In the genomic region with DNA sequence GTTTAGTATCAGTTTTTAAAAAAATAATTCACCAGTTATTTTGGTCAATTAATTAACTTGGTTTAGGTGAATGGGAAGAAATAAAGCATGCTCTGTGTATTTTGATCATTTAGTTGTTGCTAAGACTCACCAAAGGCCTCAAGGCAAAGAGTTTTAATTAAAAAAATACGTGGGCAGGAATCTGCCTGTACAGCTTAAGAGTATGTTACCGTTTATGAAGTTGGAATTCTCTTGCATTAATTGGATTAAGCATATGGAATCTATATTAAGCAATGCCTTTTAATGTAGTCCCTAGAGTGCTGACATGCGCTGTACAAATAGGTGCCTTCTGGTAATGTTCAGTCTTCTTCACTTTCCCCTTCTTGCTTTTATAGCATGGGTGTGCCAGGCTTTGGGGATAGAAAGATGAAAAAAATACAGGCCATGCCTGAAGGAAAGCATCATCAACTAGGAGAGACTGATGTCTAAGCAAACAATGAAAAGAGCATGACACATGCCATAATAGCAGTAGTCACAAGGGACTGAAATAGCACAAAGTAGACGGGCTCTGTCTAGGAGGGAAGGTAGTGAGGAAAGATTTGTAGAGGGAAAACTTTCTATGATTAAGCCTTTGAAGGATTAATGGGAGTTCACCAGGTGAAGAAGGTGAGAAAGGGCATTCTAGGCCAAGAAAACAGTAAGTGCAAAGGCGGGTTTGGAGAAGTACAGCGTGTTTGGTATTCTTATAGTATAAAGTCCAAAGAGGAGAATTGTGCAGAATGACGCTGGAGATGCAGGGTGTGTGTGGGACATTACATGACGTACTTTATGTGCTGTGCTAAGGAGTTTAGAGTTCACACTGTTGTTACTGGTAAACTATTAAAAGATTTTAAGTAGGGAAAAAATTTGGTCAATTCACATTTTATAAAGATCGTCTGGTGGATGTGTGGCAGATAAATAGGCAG, we compare ENCODE assay signal across 18 cellular contexts.
"Had no signal": no experiment of that assay in that cellular context is flagged by ENCODE, and none has a peak within 500 bp of the region (broad histone marks: within the 10 kb centered on the region; RNA-seq: fewer than 3 reads in every experiment).

No MANE protein-coding gene starts in this region.

- H3K27ac Mint-ChIP-seq: activated CD8-positive, alpha-beta T cell treated with anti-CD3 and anti-CD28 coated beads, Interleukin-2, amount 10 ng/mL, durations not matched to agents 7 days and 5 days; activated naive CD4-positive, alpha-beta T cell treated with anti-CD3 and anti-CD28 coated beads for 36 hours; activated T-helper 1 cell treated with anti-CD3 and anti-CD28 coated beads, Interleukin-12 subunit alpha, Interleukin-12 subunit beta, Interleukin-2, Interleukin-4 antibody, amounts not matched to agents 30 ng/mL and 10 ng/mL and 1 ng/mL, durations not matched to agents 14 hours and 24 hours and 36 hours; memory B cell; stimulated activated memory B cell treated with anti-CD40 and anti-IgM and Interleukin-4, amounts not matched to agents 10 μg/mL and 1 μg/mL and 100 μg/mL, for 72 hours; T-cell had no signal

- H3K4me1 ChIP-seq: colonic mucosa, tibial artery, vagina had no signal

- H3K36me3 Mint-ChIP-seq: memory B cell; stimulated activated memory B cell treated with anti-CD40 and anti-IgM and Interleukin-4, amounts not matched to agents 10 μg/mL and 1 μg/mL and 100 μg/mL, for 72 hours; T-cell had no signal

- H3K27ac ChIP-seq: colonic mucosa, neutrophil, spleen, tibial artery, vagina, VCaP had no signal

- H3K36me3 ChIP-seq: colonic mucosa, neutrophil, spleen, tibial artery, vagina had no signal

- H3K27me3 ChIP-seq: colonic mucosa, spleen, tibial artery, vagina had no signal

- H3K4me1 Mint-ChIP-seq: T-cell had no signal

- H3K9me3 ChIP-seq: colonic mucosa, neutrophil, tibial artery, vagina had no signal

- ATAC-seq: activated CD8-positive, alpha-beta T cell treated with anti-CD3 and anti-CD28 coated beads, Interleukin-2, amount 10 ng/mL, durations not matched to agents 7 days and 5 days; left cardiac atrium; right cardiac atrium; stimulated activated memory B cell treated with anti-CD40 and anti-IgM and Interleukin-4, amounts not matched to agents 10 μg/mL and 1 μg/mL and 100 μg/mL, for 72 hours; T-cell had no signal

- H3K4me3 Mint-ChIP-seq: activated CD8-positive, alpha-beta T cell treated with anti-CD3 and anti-CD28 coated beads, Interleukin-2, amount 10 ng/mL, durations not matched to agents 7 days and 5 days; activated naive CD4-positive, alpha-beta T cell treated with anti-CD3 and anti-CD28 coated beads for 36 hours; activated T-helper 1 cell treated with anti-CD3 and anti-CD28 coated beads, Interleukin-12 subunit alpha, Interleukin-12 subunit beta, Interleukin-2, Interleukin-4 antibody, amounts not matched to agents 30 ng/mL and 10 ng/mL and 1 ng/mL, durations not matched to agents 14 hours and 24 hours and 36 hours; memory B cell; stimulated activated memory B cell treated with anti-CD40 and anti-IgM and Interleukin-4, amounts not matched to agents 10 μg/mL and 1 μg/mL and 100 μg/mL, for 72 hours; T-cell had no signal

- DNase-seq: activated CD8-positive, alpha-beta T cell treated with anti-CD3 and anti-CD28 coated beads, Interleukin-2, amount 10 ng/mL, durations not matched to agents 7 days and 5 days; activated naive CD4-positive, alpha-beta T cell treated with anti-CD3 and anti-CD28 coated beads for 36 hours; caudate nucleus; colonic mucosa; left cardiac atrium; posterior cingulate gyrus; right cardiac atrium; spleen; stimulated activated CD4-positive, alpha-beta T cell treated with anti-CD3 and anti-CD28 coated beads, Interleukin-1b, Interleukin-23, amount 100 ng/mL, for 48 hours; T-cell; T1000; tibial artery had no signal

- H3K9me3 Mint-ChIP-seq: activated naive CD4-positive, alpha-beta T cell treated with anti-CD3 and anti-CD28 coated beads for 36 hours; activated T-helper 1 cell treated with anti-CD3 and anti-CD28 coated beads, Interleukin-12 subunit alpha, Interleukin-12 subunit beta, Interleukin-2, Interleukin-4 antibody, amounts not matched to agents 30 ng/mL and 10 ng/mL and 1 ng/mL, durations not matched to agents 14 hours and 24 hours and 36 hours; memory B cell; stimulated activated memory B cell treated with anti-CD40 and anti-IgM and Interleukin-4, amounts not matched to agents 10 μg/mL and 1 μg/mL and 100 μg/mL, for 72 hours; T-cell had no signal

- H3K4me3 ChIP-seq: colonic mucosa, spleen, tibial artery, vagina had no signal
